Comparison of ENCODE assay signal across 8 cellular contexts in genomic region chr20:3092611-3093379, GRCh38. TPM values are rescaled to one million over a fixed set of nuclear protein-coding genes. Genes with fewer than 3 reads are reported as not detected.
DNase-seq lines count a peak whose midpoint lies in the region; FAIRE-seq and TF ChIP-seq lines count a peak whose summit lies in the region.
"Had no signal": no experiment of that assay in that cellular context is flagged by ENCODE, and none has a peak within 500 bp of the region (broad histone marks: within the 10 kb centered on the region; RNA-seq: fewer than 3 reads in every experiment).

No MANE protein-coding gene starts in this region.

- FAIRE-seq in D721Med (lab: Jason Lieb, UNC): no peak

- CTCF ChIA-PET in GM10248 (lab: Yijun Ruan, JAX): interaction anchor here (1.0 to 1.2 kb wide), 2 partner anchors 17 to 23 kb away, joined by 3 to 4 read pairs; no protein-coding TSS in a partner anchor

- TF ChIP-seq CTCF in D721Med (IDR thresholded peaks at IDR 0.05; ENCODE audit: insufficient read depth, missing control alignments) (no peak), GM10248 (IDR thresholded peaks at IDR 0.05; ENCODE audit: control extremely low read depth, extremely low read depth, low read depth, missing control alignments) (no peak)

- peak in 3 of 5 donors; percentile 27 to 38 (median 32) for DNase-seq in T-helper 1 cell
- DNase-seq in effector CD8-positive, alpha-beta T cell (lab: John Stamatoyannopoulos, UW): peak; percentile 25
- peak; percentile 57 for DNase-seq in stimulated activated CD4-positive, alpha-beta T cell treated with anti-CD3 and anti-CD28 coated beads, Interleukin-1b, Interleukin-23, amount 100 ng/mL, for 48 hours
- no peak for DNase-seq in D721Med (ENCODE audit: insufficient read length, low spot score)
- no peak for DNase-seq in A172 (ENCODE audit: low spot score)
- DNase-seq in GM10248 (ENCODE audit: extremely low spot score): no peak
- DNase-seq: NCI-H1048 had no signal

- POLR2A ChIA-PET in GM10248 (lab: Yijun Ruan, JAX): interaction anchor here (0.6 kb wide), 1 partner anchor 9 kb away, joined by 3 read pairs; no protein-coding TSS in a partner anchor

RNA-seq across cellular contexts. Expression of gene AVP, which starts 8.3 kb away (rescaled TPM):
- total RNA-seq in A172 (2014; rRNA removed; shearing (Covaris generic)): not detected in 2 replicates
- total RNA-seq: skeletal muscle tissue had no signal

RNA-seq across cellular contexts. Expression of gene OXT, which starts 21.4 kb away (rescaled TPM):
- total RNA-seq in A172 (2014; rRNA removed; shearing (Covaris generic)): not detected in 2 replicates
- total RNA-seq: skeletal muscle tissue had no signal

RNA-seq across cellular contexts. Expression of gene MRPS26, which starts 46.9 kb away (rescaled TPM):
- 98.6 and 101 TPM in 2 replicates for total RNA-seq in A172 (2014; rRNA removed; shearing (Covaris generic))

RNA-seq across cellular contexts. Expression of gene GNRH2, which starts 49.4 kb away (rescaled TPM):
- not detected in 2 replicates for total RNA-seq in A172 (2014; rRNA removed; shearing (Covaris generic))
- total RNA-seq: skeletal muscle tissue had no signal

Comparison
In these comparisons a context has a peak if more than half of its experiments do, and no peak if none do; other contexts are left out.
1. DNase-seq: peak in T-helper 1 cell (3 of 5), effector CD8-positive, alpha-beta T cell (single experiment) and stimulated activated CD4-positive, alpha-beta T cell treated with anti-CD3 and anti-CD28 coated beads, Interleukin-1b, Interleukin-23, amount 100 ng/mL, for 48 hours (single experiment); none in D721Med (single experiment), A172 (single experiment) and GM10248 (single experiment).